Comparison of ENCODE assay signal across 7 cellular contexts in genomic region chr5:113293613-113294340, GRCh38.
DNase-seq lines count a peak whose midpoint lies in the region; ATAC-seq and TF ChIP-seq lines count a peak whose summit lies in the region.

No MANE protein-coding gene starts in this region.

- H3K27ac ChIP-seq in ectodermal cell (ENCODE audit: insufficient read depth, low read depth, low read length, poor library complexity, severe bottlenecking) (no peak overlapping the region), mucosa of rectum (ENCODE audit: low read depth in 2 of 2, low read length in 2 of 2) (peak overlapping the region; percentile 66 to 67)

- DNase-seq in HFF-Myc (ENCODE audit: extremely low read depth, low read depth) (no peak), RPMI8226 (peak; percentile 26), NCI-H187 (lab: John Stamatoyannopoulos, UW) (no peak)

- H3K36me3 ChIP-seq in ectodermal cell (ENCODE audit: control insufficient read depth, insufficient read depth, low read length) (no peaks in the 10 kb centered on the region), mucosa of rectum (ENCODE audit: control insufficient read depth in 2 of 2, insufficient read depth in 2 of 2, low read length in 2 of 2) (no peaks in the 10 kb centered on the region)

- TF ChIP-seq CTCF in HFF-Myc (IDR thresholded peaks at IDR 0.05; ENCODE audit: low read depth, low read length, missing control alignments) = no peak

- H3K9ac ChIP-seq in mucosa of rectum (ENCODE audit: low read depth in 1 of 2, low read length in 2 of 2) = peak overlapping the region; percentile 56 to 60

- H3K4me1 ChIP-seq in ectodermal cell (ENCODE audit: control insufficient read depth, insufficient read depth, low read length) (peaks cover 25% of the 10 kb centered on the region), mucosa of rectum (ENCODE audit: control insufficient read depth in 2 of 2, insufficient read depth in 2 of 2, low read length in 2 of 2) (peaks cover 0 to 4% of the 10 kb centered on the region in 2 donors)

- H3K4me3 ChIP-seq in HFF-Myc (replicated peaks; ENCODE audit: low read depth, low read length) (peak overlapping the region; percentile 51), ectodermal cell (ENCODE audit: insufficient read depth, low read depth, low read length) (peak overlapping the region; percentile 78), mucosa of rectum (ENCODE audit: low read length in 2 of 2) (peak overlapping the region; percentile 66 to 86)

- no peak for TF ChIP-seq POLR2A in GM18505 (IDR thresholded peaks at IDR 0.05; ENCODE audit: borderline replicate concordance, extremely low read depth, insufficient read depth, insufficient read length)

- H3K27me3 ChIP-seq in ectodermal cell (ENCODE audit: control insufficient read depth, insufficient read depth, low read length, poor library complexity, severe bottlenecking) (peaks cover 37% of the 10 kb centered on the region), mucosa of rectum (ENCODE audit: control insufficient read depth in 2 of 2, insufficient read depth in 2 of 2, low read length in 2 of 2) (peaks cover 3 to 8% of the 10 kb centered on the region in 2 donors)

- H3K9me3 ChIP-seq in ectodermal cell (ENCODE audit: control insufficient read depth, low read length) (no peaks in the 10 kb centered on the region), mucosa of rectum (ENCODE audit: control insufficient read depth in 2 of 2, low read length in 2 of 2) (no peaks in the 10 kb centered on the region)

- ATAC-seq in GM18505 (IDR thresholded peaks at IDR 0.05; ENCODE audit: unreplicated experiment) = peak; percentile 26
- no peak for ATAC-seq in HG03469 (IDR thresholded peaks at IDR 0.05; ENCODE audit: unreplicated experiment)

- WGBS in ectodermal cell, 2 experiments = 0% methylated on average over 26 of the region's 26 CpGs
